13 cellular contexts compared by ENCODE assay signal in genomic region chr11:60867871-60868681, GRCh38. TPM values are rescaled to one million over a fixed set of nuclear protein-coding genes. Genes with fewer than 3 reads are reported as not detected.
"Had no signal": no experiment of that assay in that cellular context is flagged by ENCODE, and none has a peak within 500 bp of the region (broad histone marks: within the 10 kb centered on the region; RNA-seq: fewer than 3 reads in every experiment).

No MANE protein-coding gene starts in this region.

- H3K36me3 ChIP-seq: breast epithelium, esophagus muscularis mucosa, suprapubic skin had no signal

- H3K27ac ChIP-seq: breast epithelium, esophagus muscularis mucosa, suprapubic skin had no signal

- DNase-seq: activated CD4-positive, alpha-beta T cell treated with anti-CD3 and anti-CD28 coated beads, Interleukin-2, amount 50 U/mL, for 48 hours; activated gamma-delta T cell treated with Interleukin-2 at 50 U/mL for 16 hours; activated naive CD8-positive, alpha-beta T cell treated with anti-CD3 and anti-CD28 coated beads for 36 hours; aorta; stimulated activated CD4-positive, alpha-beta T cell treated with anti-CD3 and anti-CD28 coated beads, Interleukin-4, amount 100 ng/mL, for 1 hour; stimulated activated naive CD8-positive, alpha-beta T cell treated with anti-CD3 and anti-CD28 coated beads, Interleukin-15, Interleukin-2, amounts not matched to agents 100 U/mL and 50 U/mL, for 24 hours had no signal

- H3K27me3 Mint-ChIP-seq: activated naive CD8-positive, alpha-beta T cell treated with anti-CD3 and anti-CD28 coated beads for 36 hours had no signal

- H3K27ac Mint-ChIP-seq: activated naive CD8-positive, alpha-beta T cell treated with anti-CD3 and anti-CD28 coated beads for 36 hours; nephron had no signal

- H3K9me3 Mint-ChIP-seq: activated naive CD8-positive, alpha-beta T cell treated with anti-CD3 and anti-CD28 coated beads for 36 hours; nephron had no signal

- H3K36me3 Mint-ChIP-seq: activated naive CD8-positive, alpha-beta T cell treated with anti-CD3 and anti-CD28 coated beads for 36 hours had no signal

- H3K4me3 ChIP-seq: breast epithelium, esophagus muscularis mucosa, suprapubic skin had no signal

- H3K4me1 ChIP-seq: breast epithelium had no signal

- H3K9me3 ChIP-seq: breast epithelium, esophagus muscularis mucosa, suprapubic skin had no signal

- H3K27me3 ChIP-seq: breast epithelium, suprapubic skin had no signal

- H3K4me3 Mint-ChIP-seq: activated naive CD8-positive, alpha-beta T cell treated with anti-CD3 and anti-CD28 coated beads for 36 hours; nephron had no signal

RNA-seq across cellular contexts. Expression of gene ZP1, which starts 0.7 kb away (rescaled TPM):
- total RNA-seq: activated naive CD8-positive, alpha-beta T cell treated with anti-CD3 and anti-CD28 coated beads for 36 hours; aorta; fibroblast of villous mesenchyme; left lobe of liver; urinary bladder had no signal
- polyA plus RNA-seq: aorta had no signal

RNA-seq across cellular contexts. Expression of gene PTGDR2, which starts 12.3 kb away (rescaled TPM):
- total RNA-seq: fibroblast of villous mesenchyme had no signal
